ENCODE assay signal across 11 cellular contexts in genomic region chr15:83955806-83956265, GRCh38.
DNase-seq lines count a peak whose midpoint lies in the region; ATAC-seq and TF ChIP-seq lines count a peak whose summit lies in the region.
"Had no signal": no experiment of that assay in that cellular context is flagged by ENCODE, and none has a peak within 500 bp of the region (broad histone marks: within the 10 kb centered on the region; RNA-seq: fewer than 3 reads in every experiment).

No MANE protein-coding gene starts in this region.

- POLR2A ChIA-PET in OCI-LY7 (lab: Charles Lee), result interaction anchor here (2.9 kb wide), 1 partner anchor 29 kb away, joined by 13 read pairs; no protein-coding TSS in a partner anchor

- ATAC-seq in GM18519 (IDR thresholded peaks at IDR 0.05; ENCODE audit: low FRiP score, unreplicated experiment) (peak; percentile 90), GM21515 (IDR thresholded peaks at IDR 0.05; ENCODE audit: unreplicated experiment) (peak; percentile 98), HG03097 (IDR thresholded peaks at IDR 0.05; ENCODE audit: low FRiP score, unreplicated experiment) (peak; percentile 80), GM23338 (no peak)
- ATAC-seq: activated CD4-positive, alpha-beta T cell treated with anti-CD3 and anti-CD28 coated beads for 36 hours had no signal

- H3K4me3 ChIP-seq in OCI-LY7 (ENCODE audit: low read depth, low read length, poor library complexity, severe bottlenecking) (no peak overlapping the region), GM23338 (no peak overlapping the region)
- H3K4me3 ChIP-seq: thoracic aorta had no signal

- no peaks in the 10 kb centered on the region for H3K9me3 ChIP-seq in OCI-LY7 (ENCODE audit: low read length)
- H3K9me3 ChIP-seq: thoracic aorta had no signal

- H3K4me3 Mint-ChIP-seq in GM23338 (no peak overlapping the region), mesothelial cell of epicardium (no peak overlapping the region)
- H3K4me3 Mint-ChIP-seq: activated CD4-positive, alpha-beta T cell treated with anti-CD3 and anti-CD28 coated beads for 36 hours had no signal

- H3K4me1 ChIP-seq in OCI-LY7 (ENCODE audit: insufficient read depth, low read length, poor library complexity, severe bottlenecking), result no peaks in the 10 kb centered on the region
- peaks cover 6% of the 10 kb centered on the region; the same call in 1 of the 2 replicates for H3K4me1 ChIP-seq in GM23338 (ENCODE audit: insufficient read depth)

- H3K27me3 ChIP-seq in GM23338 (ENCODE audit: insufficient read depth), result no peaks in the 10 kb centered on the region

- no peak for TF ChIP-seq CTCF in OCI-LY7 (conservative IDR thresholded peaks at IDR 0.05; ENCODE audit: low read length)
- no peak for TF ChIP-seq CTCF in GM23338 (conservative IDR thresholded peaks at IDR 0.05; ENCODE audit: low read depth in 2 of 2)
- no peak for TF ChIP-seq CTCF in mesothelial cell of epicardium (IDR thresholded peaks at IDR 0.05; ENCODE audit: unreplicated experiment)

- no TSS peak for BruUV-seq in OCI-LY7 (replicated peaks; lab: Mats Ljungman, UMichigan)

- H2AFZ ChIP-seq in OCI-LY7 (ENCODE audit: low read length), result no peak overlapping the region
- no peak overlapping the region for H2AFZ ChIP-seq in GM23338

- H3K27ac ChIP-seq in OCI-LY7 (ENCODE audit: low read depth, low read length, poor library complexity, severe bottlenecking) (no peak overlapping the region), GM23338 (ENCODE audit: low read depth) (no peak overlapping the region)
- H3K27ac ChIP-seq: thoracic aorta had no signal

- CTCF ChIA-PET in OCI-LY7 (lab: Charles Lee; ENCODE audit: unreplicated experiment), result interaction anchor here (0.8 kb wide), 1 partner anchor 25 kb away, joined by 3 read pairs; no protein-coding TSS in a partner anchor

- H3K9me3 Mint-ChIP-seq in GM23338, result no peaks in the 10 kb centered on the region; the same call in 1 of the 3 replicates
- peaks cover 29% of the 10 kb centered on the region for H3K9me3 Mint-ChIP-seq in mesothelial cell of epicardium

- H3K27ac Mint-ChIP-seq in GM23338 (no peak overlapping the region), mesothelial cell of epicardium (no peak overlapping the region)
- H3K27ac Mint-ChIP-seq: activated CD4-positive, alpha-beta T cell treated with anti-CD3 and anti-CD28 coated beads for 36 hours had no signal

- H3K36me3 Mint-ChIP-seq in GM23338 (ENCODE audit: low read depth) (no peaks in the 10 kb centered on the region), mesothelial cell of epicardium (no peaks in the 10 kb centered on the region)

- peaks cover 2% of the 10 kb centered on the region for H3K27me3 Mint-ChIP-seq in GM23338 (ENCODE audit: insufficient read depth, low read depth, poor library complexity)
- H3K27me3 Mint-ChIP-seq in mesothelial cell of epicardium (ENCODE audit: low read depth), result peaks cover 24% of the 10 kb centered on the region

- H3K79me2 ChIP-seq in OCI-LY7 (ENCODE audit: insufficient read depth, low read depth, low read length) (no peaks in the 10 kb centered on the region), GM23338 (replicated peaks; ENCODE audit: insufficient read depth) (no peaks in the 10 kb centered on the region)

- H3F3A ChIP-seq in GM23338 (replicated peaks; ENCODE audit: low read depth), result no peaks in the 10 kb centered on the region

- H3K36me3 ChIP-seq in OCI-LY7 (ENCODE audit: insufficient read depth, low read length), result no peaks in the 10 kb centered on the region
- H3K36me3 ChIP-seq in GM23338 (ENCODE audit: insufficient read depth), result no peaks in the 10 kb centered on the region
- H3K36me3 ChIP-seq: thoracic aorta had no signal

- intact Hi-C loops in OCI-LY7 (cut with micrococcal nuclease; ENCODE audit: unreplicated experiment), result no loop called here

- DNase-seq in OCI-LY7 (ENCODE audit: low spot score), result peak; percentile 23
- DNase-seq in activated CD4-positive, alpha-beta T cell treated with anti-CD3 and anti-CD28 coated beads, Interleukin-2, amount 50 U/mL, for 48 hours, result no peak
- no peak for DNase-seq in GM23338 (ENCODE audit: low spot score)
- no peak for DNase-seq in mesothelial cell of epicardium (ENCODE audit: low spot score in 2 of 2, unreplicated experiment in 2 of 2)
- DNase-seq in central memory CD4-positive, alpha-beta T cell, result no peak
- DNase-seq: activated CD4-positive, alpha-beta T cell treated with anti-CD3 and anti-CD28 coated beads for 36 hours; C1 segment of cervical spinal cord had no signal

- H4K20me1 ChIP-seq in OCI-LY7 (ENCODE audit: insufficient read depth, low read length) (no peaks in the 10 kb centered on the region), GM23338 (replicated peaks; ENCODE audit: insufficient read depth) (no peaks in the 10 kb centered on the region)

- H3K9me2 ChIP-seq in OCI-LY7 (ENCODE audit: insufficient read depth, low read length) (no peaks in the 10 kb centered on the region), GM23338 (ENCODE audit: insufficient read depth) (no peaks in the 10 kb centered on the region)

- no peak overlapping the region for H3K4me2 ChIP-seq in OCI-LY7 (ENCODE audit: low read length)
- H3K4me2 ChIP-seq in GM23338, result no peak overlapping the region

- peaks cover 7% of the 10 kb centered on the region; the same call in 2 of the 3 replicates for H3K4me1 Mint-ChIP-seq in GM23338
- no peaks in the 10 kb centered on the region for H3K4me1 Mint-ChIP-seq in mesothelial cell of epicardium
- H3K4me1 Mint-ChIP-seq: activated CD4-positive, alpha-beta T cell treated with anti-CD3 and anti-CD28 coated beads for 36 hours had no signal

TF ChIP-seq in GM23338, 12 proteins besides CTCF, POLR2A, EP300 and RAD21 (continues in another document):
- TF ChIP-seq ZNF462 (CRISPR knock-in tag; IDR thresholded peaks at IDR 0.05) (no peak), ZNF114 (CRISPR knock-in tag; IDR thresholded peaks at IDR 0.05) (no peak), EZH2phosphoT487 (IDR thresholded peaks at IDR 0.05; ENCODE audit: unreplicated experiment) (no peak), JUNB (IDR thresholded peaks at IDR 0.05; ENCODE audit: unreplicated experiment) (no peak)
